In genomic region chr18:9446839-9447238, GRCh38 we compare ENCODE assay signal across 17 cellular contexts. TPM values are rescaled to one million over a fixed set of nuclear protein-coding genes. Genes with fewer than 3 reads are reported as not detected.
A peak's percentile ranks its signal among the peaks of the same experiment; 100 is the strongest.
DNase-seq lines count a peak whose midpoint lies in the region; ATAC-seq, FAIRE-seq and TF ChIP-seq lines count a peak whose summit lies in the region.
"Had no signal": no experiment of that assay in that cellular context is flagged by ENCODE, and none has a peak within 500 bp of the region (broad histone marks: within the 10 kb centered on the region; RNA-seq: fewer than 3 reads in every experiment).

No MANE protein-coding gene starts in this region.

- H3K4me3 ChIP-seq in fibroblast of villous mesenchyme (ENCODE audit: low read depth, low read length) = no peak overlapping the region
- H3K4me3 ChIP-seq: A549, BLaER1, GM23248, HAP-1 had no signal

- TF ChIP-seq CTCF in fibroblast of villous mesenchyme (IDR thresholded peaks at IDR 0.05; ENCODE audit: insufficient read depth, low read depth, low read length) = no peak

- FAIRE-seq in RCC 7860 (lab: Jason Lieb, UNC) = peak; percentile 78
- FAIRE-seq: A549, G401.6, GM19239 had no signal

- no peak for ATAC-seq in GM21528 (IDR thresholded peaks at IDR 0.05; ENCODE audit: low FRiP score, unreplicated experiment)
- ATAC-seq: A549 had no signal

- DNase-seq in HT1080 (ENCODE audit: low read depth) (peak; percentile 26), RCC 7860 (ENCODE audit: low spot score) (peak; percentile 37), fibroblast of villous mesenchyme (ENCODE audit: low read depth) (peak; percentile 56), middle frontal gyrus (ENCODE audit: extremely low spot score, low spot score) (no peak)
- no peak for DNase-seq in activated CD4-positive, alpha-beta T cell treated with anti-CD3 and anti-CD28 coated beads for 48 hours
- DNase-seq in stimulated activated CD4-positive, alpha-beta T cell treated with anti-CD3 and anti-CD28 coated beads, Interleukin-2, amount 100 ng/mL, for 24 hours = no peak
- DNase-seq: CD4-positive, alpha-beta memory T cell; DMS53; DND-41; GM23248; KBM-7 had no signal

RNA-seq across cellular contexts. Expression of gene RALBP1, which starts 28.5 kb away (rescaled TPM):
- total RNA-seq in HT1080 (2014; rRNA removed; shearing (Covaris generic)) = 44.1 and 52.3 TPM in 2 replicates
- 52.0 and 65.0 TPM in 2 replicates for polyA plus RNA-seq in HT1080 (2015; cell fraction: cytosol; rRNA removed)
- polyA plus RNA-seq in HT1080 (2015; cell fraction: nucleus; rRNA removed) = 31.1 and 34.2 TPM in 2 replicates
- 69.3 and 76.4 TPM in 2 replicates for total RNA-seq in fibroblast of villous mesenchyme

Comparison
In these comparisons a context has a peak if more than half of its experiments do, and no peak if none do; other contexts are left out.
1. DNase-seq: peak in HT1080 (single experiment), RCC 7860 (single experiment) and fibroblast of villous mesenchyme (single experiment); none in activated CD4-positive, alpha-beta T cell treated with anti-CD3 and anti-CD28 coated beads for 48 hours (single experiment), stimulated activated CD4-positive, alpha-beta T cell treated with anti-CD3 and anti-CD28 coated beads, Interleukin-2, amount 100 ng/mL, for 24 hours (0 of 2) and middle frontal gyrus (single experiment).